Comparison of ENCODE assay signal across 35 cellular contexts in genomic region chr6:118553132-118553531, GRCh38. TPM values are rescaled to one million over a fixed set of nuclear protein-coding genes. Genes with fewer than 3 reads are reported as not detected.
DNase-seq lines count a peak whose midpoint lies in the region; ATAC-seq lines count a peak whose summit lies in the region.
"Had no signal": no experiment of that assay in that cellular context is flagged by ENCODE, and none has a peak within 500 bp of the region (broad histone marks: within the 10 kb centered on the region; RNA-seq: fewer than 3 reads in every experiment).

No MANE protein-coding gene starts in this region.

- DNase-seq in GM23248 (no peak), SK-N-MC (ENCODE audit: low read depth, low spot score) (no peak), NOMO-1 treated with dmso at 0.1 percent for 144 hours (lab: John Stamatoyannopoulos, UW; ENCODE audit: unreplicated experiment) (no peak)
- no peak for DNase-seq in activated T-cell treated with anti-CD3 and anti-CD28 coated beads, Interleukin-2, amount 50 U/mL, for 1 hour
- DNase-seq: activated CD4-positive, alpha-beta T cell treated with anti-CD3 and anti-CD28 coated beads for 48 hours; activated T-cell treated with anti-CD3 and anti-CD28 coated beads for 4 hours; Caco-2; colonic mucosa; effector CD8-positive, alpha-beta T cell; GDM1; H7; lower lobe of right lung; midbrain; MM.1S; natural killer cell; NCI-H2081; NCI-H2227 treated with DMSO at 0.1 percent for 48 hours; NCI-H69; nucleus accumbens; SHP77; stimulated activated CD4-positive, alpha-beta T cell treated with anti-CD3 and anti-CD28 coated beads, Interleukin-1b, Interleukin-23, amount 100 ng/mL, for 48 hours; stimulated activated CD8-positive, alpha-beta memory T cell treated with anti-CD3 and anti-CD28 coated beads, Interleukin-4, amount 100 ng/mL, for 48 hours; T1000; WERI-Rb-1 had no signal

- H3K36me3 ChIP-seq in GM23248 (ENCODE audit: low read depth) (no peaks in the 10 kb centered on the region), SK-N-MC (ENCODE audit: insufficient read depth, low read length) (no peaks in the 10 kb centered on the region), muscle layer of colon (ENCODE audit: insufficient read depth, low read length) (no peaks in the 10 kb centered on the region), stomach smooth muscle (ENCODE audit: control insufficient read depth in 2 of 2, insufficient read depth in 2 of 2, low read length in 2 of 2) (peaks cover 0 to 3% of the 10 kb centered on the region in 2 donors)
- H3K36me3 ChIP-seq: colonic mucosa, lower lobe of right lung, WERI-Rb-1 had no signal

- no peaks in the 10 kb centered on the region for H3K9me2 ChIP-seq in GM23248 (ENCODE audit: insufficient read depth)

- H3K9ac ChIP-seq in GM23248: no peak overlapping the region
- no peak overlapping the region for H3K9ac ChIP-seq in SK-N-MC (ENCODE audit: insufficient read length)
- no peak overlapping the region for H3K9ac ChIP-seq in muscle layer of colon (ENCODE audit: low read length)
- H3K9ac ChIP-seq in stomach smooth muscle (ENCODE audit: low read length in 2 of 2): peak overlapping the region in 1 of 2 donors; percentile 39
- H3K9ac ChIP-seq: BLaER1 treated with 17β-estradiol and CSF1 and Interleukin-3, amounts not matched to agents 10 nM and 100 nM; KMS-11 had no signal

- in situ Hi-C loops in GM23248 (cut with MboI): no loop called here

- H3K27ac ChIP-seq in GM23248 (no peak overlapping the region), SK-N-MC (peak overlapping the region; percentile 45; the same call in 1 of the 2 replicates), muscle layer of colon (ENCODE audit: low read depth, low read length) (peak overlapping the region; percentile 28), stomach smooth muscle (ENCODE audit: low read length) (no peak overlapping the region)
- H3K27ac ChIP-seq: BLaER1 treated with 17β-estradiol and CSF1 and Interleukin-3, amounts not matched to agents 10 nM and 100 nM; colonic mucosa; epithelial cell of prostate; HL-60; KMS-11; lower lobe of right lung; WERI-Rb-1 had no signal

- H3K4me2 ChIP-seq in GM23248 (ENCODE audit: unreplicated experiment): peak overlapping the region; percentile 11
- H3K4me2 ChIP-seq: BLaER1 treated with 17β-estradiol and CSF1 and Interleukin-3, amounts not matched to agents 10 nM and 100 nM; KMS-11 had no signal

- peaks cover 47% of the 10 kb centered on the region for H3K4me1 ChIP-seq in GM23248 (ENCODE audit: insufficient read depth)
- H3K4me1 ChIP-seq in muscle layer of colon (ENCODE audit: insufficient read depth, low read length): peaks cover 10% of the 10 kb centered on the region
- H3K4me1 ChIP-seq in stomach smooth muscle (ENCODE audit: control insufficient read depth, insufficient read depth, low read length): peaks cover 3% of the 10 kb centered on the region
- H3K4me1 ChIP-seq: Caco-2, colonic mucosa had no signal

- H3K27me3 ChIP-seq in GM23248 (replicated peaks; ENCODE audit: insufficient read depth) (no peaks in the 10 kb centered on the region), muscle layer of colon (ENCODE audit: control insufficient read depth in 1 of 2, insufficient read depth in 2 of 2, low read length in 2 of 2) (no peaks in the 10 kb centered on the region), stomach smooth muscle (ENCODE audit: control insufficient read depth in 1 of 2, insufficient read depth in 2 of 2, low read length in 2 of 2) (no peaks in the 10 kb centered on the region)
- H3K27me3 ChIP-seq: BLaER1 treated with 17β-estradiol and CSF1 and Interleukin-3, amounts not matched to agents 10 nM and 100 nM; colonic mucosa had no signal

- WGBS in GM23248 (ENCODE audit: low coverage in 1 of 2, low lambda C conversion rate in 2 of 2, missing lambda C conversion rate in 2 of 2), 2 experiments: 7% methylated on average over 1 of the region's 1 CpG

- no peaks in the 10 kb centered on the region for H4K20me1 ChIP-seq in GM23248 (ENCODE audit: insufficient read depth)

- H3K9me3 ChIP-seq in GM23248 (ENCODE audit: low read depth) (no peaks in the 10 kb centered on the region), SK-N-MC (ENCODE audit: low read depth, low read length) (no peaks in the 10 kb centered on the region), muscle layer of colon (ENCODE audit: low read length) (no peaks in the 10 kb centered on the region), stomach smooth muscle (ENCODE audit: control insufficient read depth in 2 of 2, low read length in 2 of 2) (no peaks in the 10 kb centered on the region)
- H3K9me3 ChIP-seq: Caco-2, colonic mucosa, lower lobe of right lung had no signal

- H3K79me2 ChIP-seq in GM23248 (ENCODE audit: insufficient read depth): peaks cover 72% of the 10 kb centered on the region

- ATAC-seq in HG03442 (IDR thresholded peaks at IDR 0.05; ENCODE audit: unreplicated experiment): no peak
- ATAC-seq: activated naive CD4-positive, alpha-beta T cell treated with anti-CD3 and anti-CD28 coated beads, Interleukin-2, amount 50 U/mL, for 72 hours; lower lobe of right lung; natural killer cell had no signal

- H3K4me3 ChIP-seq in GM23248: no peak overlapping the region
- no peak overlapping the region for H3K4me3 ChIP-seq in SK-N-MC
- H3K4me3 ChIP-seq in muscle layer of colon (ENCODE audit: low read depth in 1 of 2, low read length in 2 of 2): peak overlapping the region in 1 of 2 donors; percentile 17
- peak overlapping the region; percentile 69 to 71 for H3K4me3 ChIP-seq in stomach smooth muscle (ENCODE audit: low read length in 2 of 2)
- H3K4me3 ChIP-seq: BLaER1 treated with 17β-estradiol and CSF1 and Interleukin-3, amounts not matched to agents 10 nM and 100 nM; colonic mucosa; lower lobe of right lung had no signal

- no peak overlapping the region for H2AFZ ChIP-seq in GM23248

- H3F3A ChIP-seq in GM23248 (ENCODE audit: insufficient read depth): peaks cover 30% of the 10 kb centered on the region

RNA-seq across cellular contexts. Expression of gene PLN, which starts 5.0 kb away (rescaled TPM):
- not detected in 2 replicates for total RNA-seq in GM23248 (2014; rRNA removed; shearing (Covaris generic))
- 0.49 TPM in 1 of 2 replicates, not detected in the other for polyA plus RNA-seq in GM23248 (2016; fragmentation: Nextera tagmentation; extraction: Ambion mirVana)
- total RNA-seq: activated naive CD4-positive, alpha-beta T cell treated with anti-CD3 and anti-CD28 coated beads, Interleukin-2, amount 50 U/mL, for 72 hours; bronchial epithelial cell; Caco-2; H7; natural killer cell; pulmonary artery endothelial cell had no signal
- polyA plus RNA-seq: keratinocyte had no signal

Comparison
In these comparisons a context has a peak if more than half of its experiments do, and no peak if none do; other contexts are left out.
1. H3K27ac ChIP-seq: peak in SK-N-MC (single experiment) and muscle layer of colon (single experiment); none in GM23248 (single experiment) and stomach smooth muscle (single experiment).
2. H3K4me3 ChIP-seq: peak in stomach smooth muscle (2 of 2); none in GM23248 (single experiment) and SK-N-MC (single experiment).